ENCODE assay signal across 29 cellular contexts in genomic region chr20:9800406-9800805, GRCh38. TPM values are rescaled to one million over a fixed set of nuclear protein-coding genes. Genes with fewer than 3 reads are reported as not detected.
"Had no signal": no experiment of that assay in that cellular context is flagged by ENCODE, and none has a peak within 500 bp of the region (broad histone marks: within the 10 kb centered on the region; RNA-seq: fewer than 3 reads in every experiment).

No MANE protein-coding gene starts in this region.

- H3K4me1 Mint-ChIP-seq: naive thymus-derived CD4-positive, alpha-beta T cell; natural killer cell; nephron; neural progenitor cell; stimulated activated effector memory CD8-positive, alpha-beta T cell treated with anti-CD3 and anti-CD28 coated beads, Interleukin-12 subunit alpha, Interleukin-12 subunit beta, amount 100 ng/mL, for 72 hours; stimulated activated naive B cell treated with anti-CD40 and anti-IgM and Interleukin-4, amounts not matched to agents 10 μg/mL and 1 μg/mL and 100 μg/mL, for 72 hours had no signal

- H3K27ac Mint-ChIP-seq: naive thymus-derived CD4-positive, alpha-beta T cell; natural killer cell; nephron; neural progenitor cell; stimulated activated effector memory CD8-positive, alpha-beta T cell treated with anti-CD3 and anti-CD28 coated beads, Interleukin-12 subunit alpha, Interleukin-12 subunit beta, amount 100 ng/mL, for 72 hours; stimulated activated naive B cell treated with anti-CD40 and anti-IgM and Interleukin-4, amounts not matched to agents 10 μg/mL and 1 μg/mL and 100 μg/mL, for 72 hours; stimulated activated naive CD8-positive, alpha-beta T cell treated with anti-CD3 and anti-CD28 coated beads, Interleukin-15, Interleukin-2, amounts not matched to agents 100 ng/mL and 50 ng/mL, for 24 hours had no signal

- DNase-seq: naive thymus-derived CD4-positive, alpha-beta T cell; natural killer cell; occipital lobe; ovary; psoas muscle; right cardiac atrium; right lobe of liver; sigmoid colon; small intestine; stimulated activated CD4-positive, alpha-beta T cell treated with anti-CD3 and anti-CD28 coated beads, Interleukin-15, amount 100 ng/mL, for 24 hours; stimulated activated CD4-positive, alpha-beta T cell treated with anti-CD3 and anti-CD28 coated beads, Interleukin-2, amount 100 ng/mL, for 24 hours; stimulated activated CD4-positive, alpha-beta T cell treated with anti-CD3 and anti-CD28 coated beads, Interleukin-2, amount 100 ng/mL, for 48 hours; stimulated activated CD4-positive, alpha-beta T cell treated with anti-CD3 and anti-CD28 coated beads, Interleukin-4, amount 100 ng/mL, for 24 hours; stimulated activated naive B cell treated with anti-CD40 and anti-IgM and Interleukin-4, amounts not matched to agents 10 μg/mL and 1 μg/mL and 100 μg/mL, for 72 hours; stimulated activated naive CD4-positive, alpha-beta T cell treated with Interleukin-2 at 50 U/mL for 16 hours; stomach; thyroid gland; trophoblast cell; upper lobe of left lung had no signal

- H3K4me3 Mint-ChIP-seq: naive thymus-derived CD4-positive, alpha-beta T cell; natural killer cell; nephron; neural progenitor cell; stimulated activated effector memory CD8-positive, alpha-beta T cell treated with anti-CD3 and anti-CD28 coated beads, Interleukin-12 subunit alpha, Interleukin-12 subunit beta, amount 100 ng/mL, for 72 hours; stimulated activated naive B cell treated with anti-CD40 and anti-IgM and Interleukin-4, amounts not matched to agents 10 μg/mL and 1 μg/mL and 100 μg/mL, for 72 hours; stimulated activated naive CD8-positive, alpha-beta T cell treated with anti-CD3 and anti-CD28 coated beads, Interleukin-15, Interleukin-2, amounts not matched to agents 100 ng/mL and 50 ng/mL, for 24 hours had no signal

- ATAC-seq: naive thymus-derived CD4-positive, alpha-beta T cell; natural killer cell; psoas muscle; right cardiac atrium; right lobe of liver; stimulated activated effector memory CD8-positive, alpha-beta T cell treated with anti-CD3 and anti-CD28 coated beads, Interleukin-12 subunit alpha, Interleukin-12 subunit beta, amount 100 ng/mL, for 72 hours; stimulated activated naive B cell treated with anti-CD40 and anti-IgM and Interleukin-4, amounts not matched to agents 10 μg/mL and 1 μg/mL and 100 μg/mL, for 72 hours had no signal

- FAIRE-seq: small intestine, urothelium cell line had no signal

- H3K9me3 Mint-ChIP-seq: nephron, neural progenitor cell had no signal

- H3K36me3 Mint-ChIP-seq: naive thymus-derived CD4-positive, alpha-beta T cell; natural killer cell; neural progenitor cell; stimulated activated effector memory CD8-positive, alpha-beta T cell treated with anti-CD3 and anti-CD28 coated beads, Interleukin-12 subunit alpha, Interleukin-12 subunit beta, amount 100 ng/mL, for 72 hours; stimulated activated naive B cell treated with anti-CD40 and anti-IgM and Interleukin-4, amounts not matched to agents 10 μg/mL and 1 μg/mL and 100 μg/mL, for 72 hours had no signal

RNA-seq across cellular contexts. Expression of gene PAK5, which starts 38.5 kb away (rescaled TPM):
- total RNA-seq: naive thymus-derived CD4-positive, alpha-beta T cell; natural killer cell; osteoblast; posterior vena cava; psoas muscle; renal cortical epithelial cell; subcutaneous adipose tissue; thoracic aorta had no signal
